In genomic region chr12:67331123-67331522, GRCh38 we compare ENCODE assay signal across 23 cellular contexts.
"Had no signal": no experiment of that assay in that cellular context is flagged by ENCODE, and none has a peak within 500 bp of the region (broad histone marks: within the 10 kb centered on the region; RNA-seq: fewer than 3 reads in every experiment).

No MANE protein-coding gene starts in this region.

- H3K9me3 Mint-ChIP-seq: natural killer cell treated with Interleukin-12 subunit alpha and Interleukin-12 subunit beta and Interleukin-15 and Interleukin-18, amount 100 ng/mL, for 72 hours; neural progenitor cell had no signal

- H3K27ac Mint-ChIP-seq: immature natural killer cell; natural killer cell treated with Interleukin-12 subunit alpha and Interleukin-12 subunit beta and Interleukin-15 and Interleukin-18, amount 100 ng/mL, for 72 hours; neural progenitor cell had no signal

- H3K9me3 ChIP-seq: esophagus squamous epithelium, gastroesophageal sphincter, lower lobe of right lung, ovary, right atrium auricular region, sigmoid colon, stomach, thoracic aorta, transverse colon had no signal

- H3K4me2 ChIP-seq: neural progenitor cell had no signal

- H3K9ac ChIP-seq: neural progenitor cell had no signal

- H3K36me3 ChIP-seq: esophagus squamous epithelium, gastroesophageal sphincter, left ventricle myocardium inferior, lower lobe of right lung, neural progenitor cell, ovary, right atrium auricular region, sigmoid colon, stomach, thoracic aorta, transverse colon had no signal

- H3K4me3 Mint-ChIP-seq: natural killer cell treated with Interleukin-12 subunit alpha and Interleukin-12 subunit beta and Interleukin-15 and Interleukin-18, amount 100 ng/mL, for 72 hours; neural progenitor cell had no signal

- ATAC-seq: gastroesophageal sphincter; lower lobe of right lung; natural killer cell treated with Interleukin-12 subunit alpha and Interleukin-12 subunit beta and Interleukin-15 and Interleukin-18, amount 100 ng/mL, for 72 hours had no signal

- H3K27me3 ChIP-seq: esophagus squamous epithelium, gastroesophageal sphincter, neural progenitor cell, ovary, right atrium auricular region, sigmoid colon, stomach, transverse colon had no signal

- H3K4me3 ChIP-seq: esophagus squamous epithelium, gastroesophageal sphincter, left ventricle myocardium inferior, lower lobe of right lung, neural progenitor cell, ovary, right atrium auricular region, sigmoid colon, skin epidermis, stomach, thoracic aorta, transverse colon had no signal

- DNase-seq: dermis blood vessel endothelial cell; esophagus squamous epithelium; foreskin fibroblast; glutamatergic neuron; immature natural killer cell; left ventricle myocardium inferior; lower lobe of right lung; mesenchymal stem cell; midbrain; nucleus accumbens; ovary; sigmoid colon; stimulated activated CD4-positive, alpha-beta T cell treated with anti-CD3 and anti-CD28 coated beads, Interleukin-12 subunit alpha, Interleukin-12 subunit beta, amount 100 ng/mL, for 4 hours; stimulated activated naive CD4-positive, alpha-beta T cell; stomach; substantia nigra; transverse colon had no signal

- H3K27me3 Mint-ChIP-seq: natural killer cell treated with Interleukin-12 subunit alpha and Interleukin-12 subunit beta and Interleukin-15 and Interleukin-18, amount 100 ng/mL, for 72 hours had no signal

- H2AFZ ChIP-seq: neural progenitor cell had no signal

- H3K4me1 Mint-ChIP-seq: neural progenitor cell had no signal

- H3K4me1 ChIP-seq: esophagus squamous epithelium, gastroesophageal sphincter, left ventricle myocardium inferior, lower lobe of right lung, neural progenitor cell, right atrium auricular region, sigmoid colon, stomach, transverse colon had no signal

- H3K27ac ChIP-seq: esophagus squamous epithelium, gastroesophageal sphincter, left ventricle myocardium inferior, lower lobe of right lung, neural progenitor cell, ovary, right atrium auricular region, sigmoid colon, skin epidermis, stomach, thoracic aorta, transverse colon had no signal

- H3K36me3 Mint-ChIP-seq: neural progenitor cell had no signal
